Comparison of ENCODE assay signal across 28 cellular contexts in the genomic region with DNA sequence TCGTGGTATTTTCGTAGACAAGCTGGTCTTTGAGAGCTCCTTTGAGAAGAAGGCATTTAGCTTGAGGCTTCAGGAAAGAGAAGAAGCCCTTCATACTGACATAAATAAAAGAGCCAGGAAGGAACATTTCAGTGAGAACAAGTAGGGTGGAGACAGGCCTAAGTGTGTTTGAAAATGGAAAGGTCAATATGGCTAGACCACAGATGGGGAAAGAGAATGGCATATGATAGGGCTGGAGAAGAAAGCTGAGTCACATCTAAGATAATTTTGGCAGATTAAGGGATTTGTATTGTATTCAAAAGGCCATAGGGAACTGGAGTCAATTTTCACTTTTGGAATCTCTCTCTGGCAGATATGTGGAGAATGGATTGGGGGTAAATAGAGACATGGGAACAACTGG.
"Had no signal": no experiment of that assay in that cellular context is flagged by ENCODE, and none has a peak within 500 bp of the region (broad histone marks: within the 10 kb centered on the region; RNA-seq: fewer than 3 reads in every experiment).

No MANE protein-coding gene starts in this region.

- H3K36me3 ChIP-seq: colonic mucosa, esophagus squamous epithelium, left lung, neutrophil, ovary, prostate gland, transverse colon had no signal

- H3K27ac ChIP-seq: colonic mucosa, dorsolateral prefrontal cortex, esophagus squamous epithelium, hepatocyte, left lung, neutrophil, ovary, prostate gland, skin epidermis had no signal

- H3K4me1 ChIP-seq: colonic mucosa, esophagus squamous epithelium, left lung, prostate gland, transverse colon had no signal

- H3K4me2 ChIP-seq: hepatocyte had no signal

- H3K27me3 ChIP-seq: colonic mucosa, dorsolateral prefrontal cortex, esophagus squamous epithelium, hepatocyte, left lung, neutrophil, ovary, transverse colon had no signal

- H2AFZ ChIP-seq: hepatocyte had no signal

- H3K4me3 ChIP-seq: colonic mucosa, dorsolateral prefrontal cortex, esophagus squamous epithelium, hepatocyte, left lung, ovary, prostate gland, skin epidermis, transverse colon had no signal

- H3K9me3 ChIP-seq: colonic mucosa, esophagus squamous epithelium, left lung, neutrophil, ovary, prostate gland, transverse colon had no signal

- H3K4me1 Mint-ChIP-seq: activated T-helper 17 cell treated with anti-CD3 and anti-CD28 coated beads, Interleukin-2, amount 50 U/mL, for 72 hours; central memory CD8-positive, alpha-beta T cell; immature natural killer cell; WTC11 had no signal

- H3K4me3 Mint-ChIP-seq: activated T-cell treated with anti-CD3 and anti-CD28 coated beads, Interleukin-2, amount 50 U/mL, for 24 hours; activated T-helper 17 cell treated with anti-CD3 and anti-CD28 coated beads, Interleukin-2, amount 50 U/mL, for 72 hours; central memory CD8-positive, alpha-beta T cell; effector memory CD8-positive, alpha-beta T cell; immature natural killer cell; mesothelial cell of epicardium; natural killer cell; stimulated activated naive CD8-positive, alpha-beta T cell treated with anti-CD3 and anti-CD28 coated beads, Interleukin-15, Interleukin-2, amounts not matched to agents 100 ng/mL and 50 ng/mL, for 24 hours; WTC11 had no signal

- H3K79me2 ChIP-seq: hepatocyte had no signal

- H3K36me3 Mint-ChIP-seq: activated naive CD4-positive, alpha-beta T cell treated with anti-CD3 and anti-CD28 coated beads, Interleukin-2, amount 50 U/mL, for 72 hours; mesothelial cell of epicardium; natural killer cell; WTC11 had no signal

- H3K27ac Mint-ChIP-seq: activated naive CD4-positive, alpha-beta T cell treated with anti-CD3 and anti-CD28 coated beads, Interleukin-2, amount 50 U/mL, for 72 hours; activated T-cell treated with anti-CD3 and anti-CD28 coated beads, Interleukin-2, amount 50 U/mL, for 24 hours; activated T-helper 17 cell treated with anti-CD3 and anti-CD28 coated beads, Interleukin-2, amount 50 U/mL, for 72 hours; effector memory CD8-positive, alpha-beta T cell; immature natural killer cell; mesothelial cell of epicardium; natural killer cell; stimulated activated naive CD8-positive, alpha-beta T cell treated with anti-CD3 and anti-CD28 coated beads, Interleukin-15, Interleukin-2, amounts not matched to agents 100 ng/mL and 50 ng/mL, for 24 hours; WTC11 had no signal

- ATAC-seq: activated naive CD4-positive, alpha-beta T cell treated with anti-CD3 and anti-CD28 coated beads, Interleukin-2, amount 50 U/mL, for 72 hours; activated T-helper 17 cell treated with anti-CD3 and anti-CD28 coated beads, Interleukin-2, amount 50 U/mL, for 72 hours; effector memory CD8-positive, alpha-beta T cell; left lung; natural killer cell; WTC11 had no signal

- DNase-seq: activated CD4-positive, alpha-beta T cell treated with anti-CD3 and anti-CD28 coated beads, Interleukin-2, amount 50 U/mL, for 4 hours; activated CD8-positive, alpha-beta memory T cell treated with anti-CD3 and anti-CD28 coated beads for 24 hours; activated CD8-positive, alpha-beta memory T cell treated with anti-CD3 and anti-CD28 coated beads, Interleukin-2, amount 50 U/mL, for 4 hours; activated T-cell treated with anti-CD3 and anti-CD28 coated beads, Interleukin-2, amount 50 U/mL, for 24 hours; aorta; colonic mucosa; dorsolateral prefrontal cortex; effector memory CD8-positive, alpha-beta T cell; esophagus squamous epithelium; glutamatergic neuron; immature natural killer cell; kidney glomerular epithelial cell; left lung; natural killer cell; ovary; stimulated activated CD4-positive, alpha-beta T cell treated with anti-CD3 and anti-CD28 coated beads, Interleukin-1b, Interleukin-23, amount 100 ng/mL, for 48 hours; T-helper 9 cell; transverse colon had no signal

- H3K27me3 Mint-ChIP-seq: activated T-cell treated with anti-CD3 and anti-CD28 coated beads, Interleukin-2, amount 50 U/mL, for 24 hours; activated T-helper 17 cell treated with anti-CD3 and anti-CD28 coated beads, Interleukin-2, amount 50 U/mL, for 72 hours; central memory CD8-positive, alpha-beta T cell; effector memory CD8-positive, alpha-beta T cell; stimulated activated naive CD8-positive, alpha-beta T cell treated with anti-CD3 and anti-CD28 coated beads, Interleukin-15, Interleukin-2, amounts not matched to agents 100 ng/mL and 50 ng/mL, for 24 hours had no signal

- H3K9me3 Mint-ChIP-seq: mesothelial cell of epicardium; natural killer cell; stimulated activated naive CD8-positive, alpha-beta T cell treated with anti-CD3 and anti-CD28 coated beads, Interleukin-15, Interleukin-2, amounts not matched to agents 100 ng/mL and 50 ng/mL, for 24 hours had no signal
